ENCODE assay signal across 9 cellular contexts in genomic region chr22:41919357-41920224, GRCh38. TPM values are rescaled to one million over a fixed set of nuclear protein-coding genes. Genes with fewer than 3 reads are reported as not detected.
DNase-seq lines count a peak whose midpoint lies in the region; ATAC-seq and TF ChIP-seq lines count a peak whose summit lies in the region.
"Had no signal": no experiment of that assay in that cellular context is flagged by ENCODE, and none has a peak within 500 bp of the region (broad histone marks: within the 10 kb centered on the region; RNA-seq: fewer than 3 reads in every experiment).

No MANE protein-coding gene starts in this region.

- H3K4me1 ChIP-seq in neutrophil (ENCODE audit: control insufficient read depth in 1 of 2, insufficient read depth in 1 of 2, low read depth in 1 of 2, low read length in 1 of 2) = peaks cover 19 to 27% of the 10 kb centered on the region in 2 experiments

- H3K27ac Mint-ChIP-seq in activated CD8-positive, alpha-beta T cell treated with anti-CD3 and anti-CD28 coated beads, Interleukin-2, amount 10 ng/mL, durations not matched to agents 7 days and 5 days = no peak overlapping the region

- H3K27me3 ChIP-seq in BJ (ENCODE audit: control insufficient read depth, insufficient read depth, low read length) (peaks cover 20% of the 10 kb centered on the region), neutrophil (peaks cover 100% of the 10 kb centered on the region)

- peak overlapping the region; percentile 53 for H3K4me3 Mint-ChIP-seq in activated CD8-positive, alpha-beta T cell treated with anti-CD3 and anti-CD28 coated beads, Interleukin-2, amount 10 ng/mL, durations not matched to agents 7 days and 5 days

- peaks cover 29% of the 10 kb centered on the region for H3K27me3 Mint-ChIP-seq in activated CD8-positive, alpha-beta T cell treated with anti-CD3 and anti-CD28 coated beads, Interleukin-2, amount 10 ng/mL, durations not matched to agents 7 days and 5 days (ENCODE audit: low read depth)

- CTCF ChIA-PET in BJ (lab: Yijun Ruan, JAX) = interaction anchor here (1.0 to 1.3 kb wide), 2 partner anchors 21 to 222 kb away, joined by 4 to 5 read pairs; no protein-coding TSS in a partner anchor
- CTCF ChIA-PET in activated CD8-positive, alpha-beta T cell treated with anti-CD3 and anti-CD28 coated beads, Interleukin-2, amount 10 ng/mL, durations not matched to agents 7 days and 5 days (lab: Charles Lee) = interaction anchor here (1.0 kb wide), 1 partner anchor 173 kb away, joined by 3 read pairs; no protein-coding TSS in a partner anchor

- no peaks in the 10 kb centered on the region for H3K9me3 Mint-ChIP-seq in activated CD8-positive, alpha-beta T cell treated with anti-CD3 and anti-CD28 coated beads, Interleukin-2, amount 10 ng/mL, durations not matched to agents 7 days and 5 days (ENCODE audit: insufficient read depth)

- peak; percentile 31 for ATAC-seq in GM19043 (IDR thresholded peaks at IDR 0.05; ENCODE audit: low read depth, unreplicated experiment)
- peak; percentile 47 for ATAC-seq in HG03439 (IDR thresholded peaks at IDR 0.05; ENCODE audit: unreplicated experiment)
- ATAC-seq in activated CD8-positive, alpha-beta T cell treated with anti-CD3 and anti-CD28 coated beads, Interleukin-2, amount 10 ng/mL, durations not matched to agents 7 days and 5 days = peak; percentile 54

- no peak overlapping the region for H3K27ac ChIP-seq in neutrophil
- H3K27ac ChIP-seq: KMS-11 had no signal

- H3K36me3 Mint-ChIP-seq in activated CD8-positive, alpha-beta T cell treated with anti-CD3 and anti-CD28 coated beads, Interleukin-2, amount 10 ng/mL, durations not matched to agents 7 days and 5 days (ENCODE audit: low read depth) = no peaks in the 10 kb centered on the region

- H3K4me3 ChIP-seq in BJ (ENCODE audit: low read depth, low read length) (peak overlapping the region; percentile 44), fibroblast of villous mesenchyme (ENCODE audit: low read depth, low read length) (peak overlapping the region; percentile 50), neutrophil (ENCODE audit: low read depth in 1 of 2, low read length in 1 of 2) (peak overlapping the region; percentile 4 to 41)

- TF ChIP-seq CTCF in BJ (IDR thresholded peaks at IDR 0.05; ENCODE audit: insufficient read depth, low read depth, low read length) = no peak
- no peak for TF ChIP-seq CTCF in fibroblast of villous mesenchyme (IDR thresholded peaks at IDR 0.05; ENCODE audit: insufficient read depth, low read depth, low read length)
- TF ChIP-seq CTCF in neutrophil (IDR thresholded peaks at IDR 0.05) = no peak

- H3K36me3 ChIP-seq in BJ (ENCODE audit: control insufficient read depth, insufficient read depth, low read length) = no peaks in the 10 kb centered on the region
- no peaks in the 10 kb centered on the region for H3K36me3 ChIP-seq in neutrophil

- POLR2A ChIA-PET in BJ (lab: Charles Lee) = no interaction called here
- POLR2A ChIA-PET in activated CD8-positive, alpha-beta T cell treated with anti-CD3 and anti-CD28 coated beads, Interleukin-2, amount 10 ng/mL, durations not matched to agents 7 days and 5 days (lab: Charles Lee) = interaction anchor here (1.0 to 1.1 kb wide), 2 partner anchors 10 to 21 kb away, joined by 3 to 6 read pairs; no protein-coding TSS in a partner anchor

- no peak for DNase-seq in BJ (ENCODE audit: low read depth)
- DNase-seq in activated CD8-positive, alpha-beta T cell treated with anti-CD3 and anti-CD28 coated beads, Interleukin-2, amount 10 ng/mL, durations not matched to agents 7 days and 5 days = peak; percentile 50
- DNase-seq in fibroblast of villous mesenchyme (ENCODE audit: low read depth) = peak; percentile 17
- no peak for DNase-seq in cerebellar cortex (ENCODE audit: low spot score)
- no peak for DNase-seq in NCI-H510A treated with DMSO at 0.1 percent for 48 hours (lab: John Stamatoyannopoulos, UW)

- no peaks in the 10 kb centered on the region for H3K9me3 ChIP-seq in neutrophil

- peaks cover 24% of the 10 kb centered on the region for H3K4me1 Mint-ChIP-seq in activated CD8-positive, alpha-beta T cell treated with anti-CD3 and anti-CD28 coated beads, Interleukin-2, amount 10 ng/mL, durations not matched to agents 7 days and 5 days (ENCODE audit: low read depth)

RNA-seq across cellular contexts. Expression of gene SHISA8, which starts 4.7 kb away (rescaled TPM):
- not detected in 2 replicates for polyA plus RNA-seq in BJ (2011; rRNA removed)
- not detected in 2 replicates for polyA minus RNA-seq in BJ (2011; rRNA and poly(A)+ RNA removed)
- not detected for total RNA-seq in activated CD8-positive, alpha-beta T cell treated with anti-CD3 and anti-CD28 coated beads, Interleukin-2, amount 10 ng/mL, durations not matched to agents 7 days and 5 days
- total RNA-seq in fibroblast of villous mesenchyme = not detected in 2 replicates

RNA-seq across cellular contexts. Expression of gene TNFRSF13C, which starts 7.0 kb away (rescaled TPM):
- polyA plus RNA-seq in BJ (2011; rRNA removed) = 0.06 and 0.16 TPM in 2 replicates
- polyA minus RNA-seq in BJ (2011; rRNA and poly(A)+ RNA removed) = 0.10 TPM in 1 of 2 replicates, not detected in the other
- total RNA-seq in activated CD8-positive, alpha-beta T cell treated with anti-CD3 and anti-CD28 coated beads, Interleukin-2, amount 10 ng/mL, durations not matched to agents 7 days and 5 days = 1 to 10 TPM; 1.2 to 1.6 TPM
- under 0.01 TPM in 2 replicates for total RNA-seq in fibroblast of villous mesenchyme

RNA-seq across cellular contexts. Expression of gene CENPM, which starts 27.4 kb away (rescaled TPM):
- 18.6 and 30.4 TPM in 2 replicates for polyA plus RNA-seq in BJ (2011; rRNA removed)
- 9.7 and 10.0 TPM in 2 replicates for polyA minus RNA-seq in BJ (2011; rRNA and poly(A)+ RNA removed)
- 10 to 100 TPM; 83.6 to 83.8 TPM for total RNA-seq in activated CD8-positive, alpha-beta T cell treated with anti-CD3 and anti-CD28 coated beads, Interleukin-2, amount 10 ng/mL, durations not matched to agents 7 days and 5 days
- 14.2 and 21.6 TPM in 2 replicates for total RNA-seq in fibroblast of villous mesenchyme

RNA-seq across cellular contexts. Expression of gene SEPTIN3, which starts 49.7 kb away (rescaled TPM):
- polyA plus RNA-seq in BJ (2011; rRNA removed) = 0.02 and 0.06 TPM in 2 replicates
- polyA minus RNA-seq in BJ (2011; rRNA and poly(A)+ RNA removed) = 0.05 and 0.09 TPM in 2 replicates
- under 1 TPM; 0.21 to 0.37 TPM for total RNA-seq in activated CD8-positive, alpha-beta T cell treated with anti-CD3 and anti-CD28 coated beads, Interleukin-2, amount 10 ng/mL, durations not matched to agents 7 days and 5 days
- total RNA-seq in fibroblast of villous mesenchyme = under 0.01 TPM in 2 replicates

Comparison
In these comparisons a context has a peak if more than half of its experiments do, and no peak if none do; other contexts are left out.
1. DNase-seq: peak in activated CD8-positive, alpha-beta T cell treated with anti-CD3 and anti-CD28 coated beads, Interleukin-2, amount 10 ng/mL, durations not matched to agents 7 days and 5 days (single experiment) and fibroblast of villous mesenchyme (single experiment); none in BJ (single experiment), cerebellar cortex (single experiment) and NCI-H510A treated with DMSO at 0.1 percent for 48 hours (single experiment).
2. Peak in every context shown above with its lines, with median percentiles within 50 percentile points of each other: H3K4me3 ChIP-seq and ATAC-seq.